In the genomic region with DNA sequence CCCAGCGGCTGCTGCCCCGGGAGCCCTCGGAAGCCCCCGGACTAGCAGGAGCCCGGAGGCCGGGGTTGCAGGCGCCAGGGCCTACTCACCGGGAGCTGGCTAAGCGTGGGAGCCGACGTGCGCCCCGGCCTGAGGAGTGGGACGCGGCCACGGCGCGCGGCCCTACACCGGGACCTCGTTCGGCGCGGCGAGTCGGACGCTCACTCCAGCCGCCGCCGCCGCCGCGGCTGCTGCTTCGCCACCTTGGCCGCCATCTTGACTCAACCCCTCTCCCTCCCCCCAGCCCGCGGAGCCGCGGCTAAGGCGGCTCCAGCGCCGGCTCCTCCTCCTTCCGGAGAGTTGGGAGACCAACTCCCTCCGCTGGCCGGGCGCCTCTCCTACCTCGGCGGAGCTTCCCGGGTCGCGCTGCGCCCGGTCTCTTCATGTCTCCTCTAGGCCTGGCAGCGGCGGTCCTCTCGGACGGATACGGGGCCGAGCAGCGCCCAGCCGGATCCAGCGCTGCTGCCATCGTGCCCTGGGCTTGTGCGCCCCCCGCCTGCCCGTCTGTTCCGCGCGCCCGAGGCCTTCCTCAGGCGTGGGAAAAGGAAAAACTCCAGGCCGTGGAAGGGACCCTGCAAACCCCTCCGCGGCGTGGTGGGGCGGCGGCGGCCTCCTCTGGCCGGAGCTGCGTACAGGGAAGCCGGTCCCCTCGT, we compare ENCODE assay signal across 1 cellular context.
TF ChIP-seq lines count a peak whose summit lies in the region.

NCOR1 (minus strand) TSS at position 262 of the 692 bp plus-strand sequence. CDS start 20,965 bp downstream, outside the sequence.

TF ChIP-seq in WTC11, 78 proteins besides CTCF, POLR2A, EP300 and RAD21 (continued from another document and continues in another):
- TF ChIP-seq, protein P1, sequence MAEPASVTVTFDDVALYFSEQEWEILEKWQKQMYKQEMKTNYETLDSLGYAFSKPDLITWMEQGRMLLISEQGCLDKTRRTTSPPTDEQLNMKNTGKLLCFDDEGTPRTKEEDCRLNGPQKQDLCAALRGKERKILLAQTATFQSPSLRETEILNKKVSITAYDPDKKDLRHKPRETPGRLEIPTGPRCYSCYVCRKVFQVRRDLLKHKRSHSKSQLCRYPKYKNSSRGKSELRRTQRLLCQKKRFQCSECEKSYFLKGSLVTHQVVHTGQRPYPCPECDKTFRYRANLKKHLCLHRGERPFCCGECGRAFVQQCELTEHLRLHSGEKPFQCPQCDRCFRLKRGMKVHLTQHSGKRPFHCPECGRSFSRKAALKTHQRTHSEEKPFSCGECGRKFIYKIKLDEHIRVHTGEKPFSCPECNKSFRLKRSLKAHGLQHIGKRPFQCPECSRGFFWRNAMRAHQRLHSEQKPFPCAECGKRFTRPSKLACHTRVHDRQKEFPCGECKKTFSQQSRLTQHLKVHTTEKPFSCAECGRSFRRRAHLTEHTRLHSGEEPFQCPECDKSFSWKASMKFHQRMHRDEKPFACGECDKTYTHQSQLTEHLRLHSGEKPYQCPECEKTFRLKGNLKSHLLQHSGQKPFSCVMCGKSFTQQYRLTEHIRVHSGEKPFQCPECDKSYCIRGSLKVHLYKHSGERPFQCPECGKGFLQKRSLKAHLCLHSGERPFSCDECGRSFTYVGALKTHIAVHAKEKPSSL (CRISPR knock-in tag; conservative IDR thresholded peaks at IDR 0.05), result no peak
- TF ChIP-seq OVOL2 (CRISPR knock-in tag; IDR thresholded peaks at IDR 0.05; ENCODE audit: borderline replicate concordance) (no peak), ZNF317 (CRISPR knock-in tag; IDR thresholded peaks at IDR 0.05; ENCODE audit: borderline replicate concordance, low read depth) (no peak), MAX (CRISPR knock-in tag; IDR thresholded peaks at IDR 0.05) (peak; percentile 35; the same call in 1 of the 2 replicates), NR3C1 (CRISPR knock-in tag; conservative IDR thresholded peaks at IDR 0.05; ENCODE audit: low read depth) (no peak), ZNF121 (CRISPR knock-in tag; IDR thresholded peaks at IDR 0.05) (no peak), ZNF532 (CRISPR knock-in tag; IDR thresholded peaks at IDR 0.05; ENCODE audit: borderline replicate concordance) (no peak), NFATC4 (CRISPR knock-in tag; IDR thresholded peaks at IDR 0.05) (no peak), ZNF281 (CRISPR knock-in tag; IDR thresholded peaks at IDR 0.05) (0 out of 2 replicates have a peak, but pooled peaks have one; percentile 30), JUN (CRISPR knock-in tag; IDR thresholded peaks at IDR 0.05) (peak; percentile 56; the same call in 1 of the 2 replicates), PREB (CRISPR knock-in tag; IDR thresholded peaks at IDR 0.05; ENCODE audit: borderline replicate concordance) (no peak), MYBL2 (CRISPR knock-in tag; IDR thresholded peaks at IDR 0.05) (no peak), SMAD3 (CRISPR knock-in tag; IDR thresholded peaks at IDR 0.05; ENCODE audit: borderline replicate concordance) (peak; percentile 87), TP53 (CRISPR knock-in tag; IDR thresholded peaks at IDR 0.05) (no peak), ELF4 (CRISPR knock-in tag; IDR thresholded peaks at IDR 0.05; ENCODE audit: low read depth) (no peak), MXD4 (CRISPR knock-in tag; IDR thresholded peaks at IDR 0.05; ENCODE audit: borderline replicate concordance) (no peak), GABPB1 (CRISPR knock-in tag; IDR thresholded peaks at IDR 0.05) (peak; percentile 64; the same call in 1 of the 2 replicates), ZBTB21 (CRISPR knock-in tag; IDR thresholded peaks at IDR 0.05; ENCODE audit: borderline replicate concordance) (no peak), PRRX2 (CRISPR knock-in tag; IDR thresholded peaks at IDR 0.05) (no peak), RELA (CRISPR knock-in tag; IDR thresholded peaks at IDR 0.05; ENCODE audit: borderline replicate concordance) (no peak), TEAD1 (CRISPR knock-in tag; IDR thresholded peaks at IDR 0.05) (no peak)
- TF ChIP-seq, protein P2, sequence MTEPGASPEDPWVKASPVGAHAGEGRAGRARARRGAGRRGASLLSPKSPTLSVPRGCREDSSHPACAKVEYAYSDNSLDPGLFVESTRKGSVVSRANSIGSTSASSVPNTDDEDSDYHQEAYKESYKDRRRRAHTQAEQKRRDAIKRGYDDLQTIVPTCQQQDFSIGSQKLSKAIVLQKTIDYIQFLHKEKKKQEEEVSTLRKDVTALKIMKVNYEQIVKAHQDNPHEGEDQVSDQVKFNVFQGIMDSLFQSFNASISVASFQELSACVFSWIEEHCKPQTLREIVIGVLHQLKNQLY (CRISPR knock-in tag; IDR thresholded peaks at IDR 0.05), result no peak
- TF ChIP-seq, protein P3, sequence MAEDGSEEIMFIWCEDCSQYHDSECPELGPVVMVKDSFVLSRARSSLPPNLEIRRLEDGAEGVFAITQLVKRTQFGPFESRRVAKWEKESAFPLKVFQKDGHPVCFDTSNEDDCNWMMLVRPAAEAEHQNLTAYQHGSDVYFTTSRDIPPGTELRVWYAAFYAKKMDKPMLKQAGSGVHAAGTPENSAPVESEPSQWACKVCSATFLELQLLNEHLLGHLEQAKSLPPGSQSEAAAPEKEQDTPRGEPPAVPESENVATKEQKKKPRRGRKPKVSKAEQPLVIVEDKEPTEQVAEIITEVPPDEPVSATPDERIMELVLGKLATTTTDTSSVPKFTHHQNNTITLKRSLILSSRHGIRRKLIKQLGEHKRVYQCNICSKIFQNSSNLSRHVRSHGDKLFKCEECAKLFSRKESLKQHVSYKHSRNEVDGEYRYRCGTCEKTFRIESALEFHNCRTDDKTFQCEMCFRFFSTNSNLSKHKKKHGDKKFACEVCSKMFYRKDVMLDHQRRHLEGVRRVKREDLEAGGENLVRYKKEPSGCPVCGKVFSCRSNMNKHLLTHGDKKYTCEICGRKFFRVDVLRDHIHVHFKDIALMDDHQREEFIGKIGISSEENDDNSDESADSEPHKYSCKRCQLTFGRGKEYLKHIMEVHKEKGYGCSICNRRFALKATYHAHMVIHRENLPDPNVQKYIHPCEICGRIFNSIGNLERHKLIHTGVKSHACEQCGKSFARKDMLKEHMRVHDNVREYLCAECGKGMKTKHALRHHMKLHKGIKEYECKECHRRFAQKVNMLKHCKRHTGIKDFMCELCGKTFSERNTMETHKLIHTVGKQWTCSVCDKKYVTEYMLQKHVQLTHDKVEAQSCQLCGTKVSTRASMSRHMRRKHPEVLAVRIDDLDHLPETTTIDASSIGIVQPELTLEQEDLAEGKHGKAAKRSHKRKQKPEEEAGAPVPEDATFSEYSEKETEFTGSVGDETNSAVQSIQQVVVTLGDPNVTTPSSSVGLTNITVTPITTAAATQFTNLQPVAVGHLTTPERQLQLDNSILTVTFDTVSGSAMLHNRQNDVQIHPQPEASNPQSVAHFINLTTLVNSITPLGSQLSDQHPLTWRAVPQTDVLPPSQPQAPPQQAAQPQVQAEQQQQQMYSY (CRISPR knock-in tag; IDR thresholded peaks at IDR 0.05), result no peak
- TF ChIP-seq, protein P4, sequence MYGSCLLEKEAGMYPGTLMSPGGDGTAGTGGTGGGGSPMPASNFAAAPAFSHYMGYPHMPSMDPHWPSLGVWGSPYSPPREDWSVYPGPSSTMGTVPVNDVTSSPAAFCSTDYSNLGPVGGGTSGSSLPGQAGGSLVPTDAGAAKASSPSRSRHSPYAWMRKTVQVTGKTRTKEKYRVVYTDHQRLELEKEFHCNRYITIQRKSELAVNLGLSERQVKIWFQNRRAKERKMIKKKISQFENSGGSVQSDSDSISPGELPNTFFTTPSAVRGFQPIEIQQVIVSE (CRISPR knock-in tag; IDR thresholded peaks at IDR 0.05; ENCODE audit: borderline replicate concordance), result no peak
- TF ChIP-seq, protein P5, sequence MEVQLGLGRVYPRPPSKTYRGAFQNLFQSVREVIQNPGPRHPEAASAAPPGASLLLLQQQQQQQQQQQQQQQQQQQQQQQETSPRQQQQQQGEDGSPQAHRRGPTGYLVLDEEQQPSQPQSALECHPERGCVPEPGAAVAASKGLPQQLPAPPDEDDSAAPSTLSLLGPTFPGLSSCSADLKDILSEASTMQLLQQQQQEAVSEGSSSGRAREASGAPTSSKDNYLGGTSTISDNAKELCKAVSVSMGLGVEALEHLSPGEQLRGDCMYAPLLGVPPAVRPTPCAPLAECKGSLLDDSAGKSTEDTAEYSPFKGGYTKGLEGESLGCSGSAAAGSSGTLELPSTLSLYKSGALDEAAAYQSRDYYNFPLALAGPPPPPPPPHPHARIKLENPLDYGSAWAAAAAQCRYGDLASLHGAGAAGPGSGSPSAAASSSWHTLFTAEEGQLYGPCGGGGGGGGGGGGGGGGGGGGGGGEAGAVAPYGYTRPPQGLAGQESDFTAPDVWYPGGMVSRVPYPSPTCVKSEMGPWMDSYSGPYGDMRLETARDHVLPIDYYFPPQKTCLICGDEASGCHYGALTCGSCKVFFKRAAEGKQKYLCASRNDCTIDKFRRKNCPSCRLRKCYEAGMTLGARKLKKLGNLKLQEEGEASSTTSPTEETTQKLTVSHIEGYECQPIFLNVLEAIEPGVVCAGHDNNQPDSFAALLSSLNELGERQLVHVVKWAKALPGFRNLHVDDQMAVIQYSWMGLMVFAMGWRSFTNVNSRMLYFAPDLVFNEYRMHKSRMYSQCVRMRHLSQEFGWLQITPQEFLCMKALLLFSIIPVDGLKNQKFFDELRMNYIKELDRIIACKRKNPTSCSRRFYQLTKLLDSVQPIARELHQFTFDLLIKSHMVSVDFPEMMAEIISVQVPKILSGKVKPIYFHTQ (CRISPR knock-in tag; IDR thresholded peaks at IDR 0.05), result no peak
- TF ChIP-seq, protein P6, sequence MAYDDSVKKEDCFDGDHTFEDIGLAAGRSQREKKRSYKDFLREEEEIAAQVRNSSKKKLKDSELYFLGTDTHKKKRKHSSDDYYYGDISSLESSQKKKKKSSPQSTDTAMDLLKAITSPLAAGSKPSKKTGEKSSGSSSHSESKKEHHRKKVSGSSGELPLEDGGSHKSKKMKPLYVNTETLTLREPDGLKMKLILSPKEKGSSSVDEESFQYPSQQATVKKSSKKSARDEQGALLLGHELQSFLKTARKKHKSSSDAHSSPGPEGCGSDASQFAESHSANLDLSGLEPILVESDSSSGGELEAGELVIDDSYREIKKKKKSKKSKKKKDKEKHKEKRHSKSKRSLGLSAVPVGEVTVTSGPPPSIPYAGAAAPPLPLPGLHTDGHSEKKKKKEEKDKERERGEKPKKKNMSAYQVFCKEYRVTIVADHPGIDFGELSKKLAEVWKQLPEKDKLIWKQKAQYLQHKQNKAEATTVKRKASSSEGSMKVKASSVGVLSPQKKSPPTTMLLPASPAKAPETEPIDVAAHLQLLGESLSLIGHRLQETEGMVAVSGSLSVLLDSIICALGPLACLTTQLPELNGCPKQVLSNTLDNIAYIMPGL (CRISPR knock-in tag; IDR thresholded peaks at IDR 0.05), result peak; percentile 97
